Comparison of ENCODE assay signal across 18 cellular contexts in the genomic region with DNA sequence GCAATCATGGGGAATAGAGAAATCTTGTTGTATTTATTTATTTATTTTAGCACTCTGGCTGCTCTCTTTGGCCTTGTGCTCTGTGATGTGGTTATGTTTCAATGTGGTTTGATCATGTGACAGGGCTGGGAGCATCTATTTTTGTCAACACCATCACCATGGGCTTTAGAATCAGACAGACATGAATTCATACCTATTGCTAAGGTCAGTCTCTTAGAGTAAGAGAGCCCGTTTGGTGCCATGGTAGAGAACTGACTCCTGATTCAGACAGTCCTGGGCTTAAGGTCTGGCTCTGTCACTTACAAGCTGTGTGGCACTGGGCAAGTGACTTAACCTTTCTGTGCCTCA.
"Had no signal": no experiment of that assay in that cellular context is flagged by ENCODE, and none has a peak within 500 bp of the region (broad histone marks: within the 10 kb centered on the region; RNA-seq: fewer than 3 reads in every experiment).

No MANE protein-coding gene starts in this region.

- H3K27me3 ChIP-seq: neural progenitor cell, stomach, thyroid gland, vagina had no signal

- H3K9me3 ChIP-seq: stomach, thyroid gland, vagina had no signal

- H3K36me3 ChIP-seq: neural progenitor cell, stomach, thyroid gland, vagina had no signal

- H3K4me2 ChIP-seq: neural progenitor cell, smooth muscle cell had no signal

- H3K79me2 ChIP-seq: parathyroid adenoma had no signal

- H3K4me3 ChIP-seq: dorsolateral prefrontal cortex, lung, neural progenitor cell, smooth muscle cell, stomach, thyroid gland, vagina had no signal

- DNase-seq: dorsolateral prefrontal cortex; effector CD4-positive, alpha-beta T cell; head of caudate nucleus; naive thymus-derived CD4-positive, alpha-beta T cell; right cardiac atrium; stimulated activated CD4-positive, alpha-beta T cell treated with anti-CD3 and anti-CD28 coated beads, Interleukin-12 subunit alpha, Interleukin-12 subunit beta, amount 100 ng/mL, for 4 hours; stimulated activated CD4-positive, alpha-beta T cell treated with anti-CD3 and anti-CD28 coated beads, Interleukin-2, amount 100 ng/mL, for 24 hours; stimulated activated CD4-positive, alpha-beta T cell treated with anti-CD3 and anti-CD28 coated beads, Interleukin-4, amount 100 ng/mL, for 24 hours; stimulated activated naive CD4-positive, alpha-beta T cell treated with Interleukin-2 at 50 U/mL for 16 hours; stomach; thyroid gland; trophoblast cell had no signal

- H3K4me1 ChIP-seq: neural progenitor cell, parathyroid adenoma, stomach, thyroid gland, vagina had no signal

- H3K9ac ChIP-seq: neural progenitor cell, parathyroid adenoma had no signal

- H2AFZ ChIP-seq: neural progenitor cell, parathyroid adenoma had no signal

- H3K27ac ChIP-seq: dorsolateral prefrontal cortex, neural progenitor cell, parathyroid adenoma, stomach, thyroid gland, vagina had no signal

- ATAC-seq: naive thymus-derived CD4-positive, alpha-beta T cell; right cardiac atrium; stimulated activated effector memory CD8-positive, alpha-beta T cell treated with anti-CD3 and anti-CD28 coated beads, Interleukin-12 subunit alpha, Interleukin-12 subunit beta, amount 100 ng/mL, for 72 hours had no signal
